ENCODE assay signal across 20 cellular contexts in the genomic region with DNA sequence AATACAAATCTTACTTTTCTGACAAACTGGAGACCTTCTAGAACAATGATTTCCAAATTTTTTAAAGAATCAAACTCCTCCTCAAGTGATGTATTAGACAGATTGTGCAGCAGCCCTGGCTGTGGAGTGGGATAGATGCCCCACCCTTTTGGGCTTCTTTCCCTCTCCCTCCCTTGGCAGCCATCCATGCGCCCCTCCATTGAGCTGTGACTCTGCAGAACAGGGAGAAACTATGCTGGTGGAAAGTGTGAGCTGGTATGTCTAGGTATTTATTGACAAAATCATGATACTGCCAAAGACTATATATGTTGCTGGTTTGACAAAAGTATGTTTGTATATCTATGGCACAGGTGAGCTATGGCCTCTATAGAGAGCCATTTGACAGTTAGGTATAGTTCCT.
"Had no signal": no experiment of that assay in that cellular context is flagged by ENCODE, and none has a peak within 500 bp of the region (broad histone marks: within the 10 kb centered on the region; RNA-seq: fewer than 3 reads in every experiment).

No MANE protein-coding gene starts in this region.

- H3K27me3 ChIP-seq: SJSA1 had no signal

- H3K27ac ChIP-seq: SJSA1 had no signal

- H3K9me3 ChIP-seq: SJSA1 had no signal

- FAIRE-seq: colon, RCC 7860 had no signal

- DNase-seq: activated CD4-positive, alpha-beta T cell treated with anti-CD3 and anti-CD28 coated beads for 4 hours; activated CD8-positive, alpha-beta memory T cell treated with anti-CD3 and anti-CD28 coated beads, Interleukin-2, amount 50 U/mL, for 4 hours; activated CD8-positive, alpha-beta T cell treated with anti-CD3 and anti-CD28 coated beads for 36 hours; activated gamma-delta T cell treated with Interleukin-2 at 50 U/mL for 16 hours; activated naive CD4-positive, alpha-beta T cell treated with anti-CD3 and anti-CD28 coated beads, Interleukin-2, amount 10 ng/mL, durations not matched to agents 7 days and 5 days; activated naive CD8-positive, alpha-beta T cell treated with anti-CD3 and anti-CD28 coated beads for 36 hours; activated T-cell treated with anti-CD3 and anti-CD28 coated beads, Interleukin-2, amount 50 U/mL, for 72 hours; cerebellar nuclear complex; NCI-H1092; NCI-H1417; NCI-H2029; NCI-H226; NCI-H526; NCI-H82; PC-3; SHP77 had no signal

- ATAC-seq: activated CD4-positive, CD25-positive, alpha-beta regulatory T cell treated with anti-CD3 and anti-CD28 coated beads, Interleukin-2, amount 50 U/mL, for 24 hours; activated CD8-positive, alpha-beta T cell treated with anti-CD3 and anti-CD28 coated beads for 36 hours; activated T-cell treated with anti-CD3 and anti-CD28 coated beads, Interleukin-2, amount 50 U/mL, for 72 hours; PC-3 had no signal

- H3K4me3 ChIP-seq: SJSA1 had no signal

- H3K36me3 ChIP-seq: SJSA1 had no signal
